ENCODE assay signal across 19 cellular contexts in genomic region chr9:28423255-28423654, GRCh38.
DNase-seq lines count a peak whose midpoint lies in the region; ATAC-seq, FAIRE-seq and TF ChIP-seq lines count a peak whose summit lies in the region.
"Had no signal": no experiment of that assay in that cellular context is flagged by ENCODE, and none has a peak within 500 bp of the region (broad histone marks: within the 10 kb centered on the region; RNA-seq: fewer than 3 reads in every experiment).

No MANE protein-coding gene starts in this region.

- no peak for TF ChIP-seq CTCF in kidney (IDR thresholded peaks at IDR 0.05; ENCODE audit: borderline replicate concordance, extremely low read depth, insufficient read depth)

- no peaks in the 10 kb centered on the region for H3K4me1 ChIP-seq in kidney (ENCODE audit: control insufficient read depth in 1 of 2, insufficient read depth in 1 of 2, low read depth in 1 of 2, low read length in 2 of 2)
- H3K4me1 ChIP-seq in small intestine (ENCODE audit: control insufficient read depth in 2 of 2, insufficient read depth in 1 of 2, low read depth in 1 of 2, low read length in 1 of 2) = no peaks in the 10 kb centered on the region
- H3K4me1 ChIP-seq: A549; BLaER1 treated with 17β-estradiol and CSF1 and Interleukin-3, amounts not matched to agents 10 nM and 100 nM; Caco-2 had no signal

- no peaks in the 10 kb centered on the region for H3K27me3 ChIP-seq in small intestine (ENCODE audit: control insufficient read depth in 2 of 2, insufficient read depth in 2 of 2, low read length in 2 of 2)
- H3K27me3 ChIP-seq: BLaER1 treated with 17β-estradiol and CSF1 and Interleukin-3, amounts not matched to agents 10 nM and 100 nM had no signal

- FAIRE-seq in kidney (lab: Jason Lieb, UNC) = peak; percentile 15
- no peak for FAIRE-seq in small intestine (lab: Jason Lieb, UNC)
- FAIRE-seq: A549, D721Med, G401.6, GM12891 had no signal

- H3K36me3 ChIP-seq in kidney (ENCODE audit: control insufficient read depth in 1 of 2, insufficient read depth in 2 of 2, low read length in 2 of 2) (no peaks in the 10 kb centered on the region), small intestine (ENCODE audit: control insufficient read depth in 2 of 2, insufficient read depth in 2 of 2, low read length in 2 of 2) (no peaks in the 10 kb centered on the region)
- H3K36me3 ChIP-seq: BLaER1 treated with 17β-estradiol and CSF1 and Interleukin-3, amounts not matched to agents 10 nM and 100 nM had no signal

- H3K9ac ChIP-seq in kidney (ENCODE audit: low read length in 2 of 2) = no peak overlapping the region
- H3K9ac ChIP-seq: BLaER1 treated with 17β-estradiol and CSF1 and Interleukin-3, amounts not matched to agents 10 nM and 100 nM had no signal

- peak; percentile 58 for ATAC-seq in GM18861 (IDR thresholded peaks at IDR 0.05; ENCODE audit: unreplicated experiment)
- peak; percentile 63 for ATAC-seq in GM19438 (IDR thresholded peaks at IDR 0.05; ENCODE audit: low read depth, unreplicated experiment)
- ATAC-seq: A549; CD8-positive, alpha-beta T cell had no signal

- intact Hi-C loops in kidney (cut with DNase I) = no loop called here

- 22 to 44% (median 28%) methylated on average over 1 of the region's 1 CpG for WGBS in small intestine, 3 donors

- DNase-seq in kidney = no peak
- no peak for DNase-seq in small intestine
- DNase-seq in activated naive CD4-positive, alpha-beta T cell treated with anti-CD3 and anti-CD28 coated beads, Interleukin-2, amount 50 U/mL, for 16 hours = no peak
- DNase-seq: AML-193; Caco-2; Calu3; CD4-positive, alpha-beta T cell; CD8-positive, alpha-beta T cell; DMS79 treated with DMSO at 0.1 percent for 48 hours; GF-D8 had no signal

- H3K4me3 ChIP-seq in kidney (ENCODE audit: low read length in 2 of 2) (no peak overlapping the region), small intestine (ENCODE audit: low read depth in 1 of 2, low read length in 2 of 2) (no peak overlapping the region)
- H3K4me3 ChIP-seq: A549; BLaER1 treated with 17β-estradiol and CSF1 and Interleukin-3, amounts not matched to agents 10 nM and 100 nM had no signal

- H3K27ac ChIP-seq in kidney (ENCODE audit: low read depth in 2 of 2, low read length in 2 of 2) = no peak overlapping the region
- H3K27ac ChIP-seq in small intestine (ENCODE audit: low read depth in 1 of 2, low read length in 1 of 2) = no peak overlapping the region
- H3K27ac ChIP-seq: 22Rv1; A549; BLaER1 treated with 17β-estradiol and CSF1 and Interleukin-3, amounts not matched to agents 10 nM and 100 nM; C4-2B had no signal

- no peaks in the 10 kb centered on the region for H3K9me3 ChIP-seq in kidney (ENCODE audit: control insufficient read depth in 1 of 2, low read length in 2 of 2)
- H3K9me3 ChIP-seq in small intestine (ENCODE audit: control insufficient read depth, low read depth) = no peaks in the 10 kb centered on the region
- H3K9me3 ChIP-seq: A549; BLaER1 treated with 17β-estradiol and CSF1 and Interleukin-3, amounts not matched to agents 10 nM and 100 nM; Caco-2 had no signal
